Comparison of ENCODE assay signal across 18 cellular contexts in genomic region chr17:79382313-79382712, GRCh38.
A peak's percentile ranks its signal among the peaks of the same experiment; 100 is the strongest.
DNase-seq lines count a peak whose midpoint lies in the region; ATAC-seq and TF ChIP-seq lines count a peak whose summit lies in the region.
"Had no signal": no experiment of that assay in that cellular context is flagged by ENCODE, and none has a peak within 500 bp of the region (broad histone marks: within the 10 kb centered on the region; RNA-seq: fewer than 3 reads in every experiment).

No MANE protein-coding gene starts in this region.

- H2BK15ac ChIP-seq in neuronal stem cell (ENCODE audit: low read length), result no peak overlapping the region

- H3K4me2 ChIP-seq in BLaER1, result peak overlapping the region; percentile 39; the same call in 1 of the 2 replicates
- no peak overlapping the region for H3K4me2 ChIP-seq in neuronal stem cell (ENCODE audit: insufficient read depth, low read length, poor library complexity, severe bottlenecking)
- H3K4me2 ChIP-seq: A549 had no signal

- DNase-seq in G401 (ENCODE audit: low spot score), result peak; percentile 80
- DNase-seq in cerebellum (ENCODE audit: low spot score), result peak; percentile 67
- no peak for DNase-seq in neuronal stem cell (ENCODE audit: low spot score)
- DNase-seq in stimulated activated CD8-positive, alpha-beta memory T cell treated with anti-CD3 and anti-CD28 coated beads, Interleukin-4, amount 100 ng/mL, for 48 hours, result no peak
- no peak for DNase-seq in RWPE1 (ENCODE audit: low spot score)
- DNase-seq: AML-193; Caco-2; Calu3; CD4-positive, alpha-beta T cell; CD8-positive, alpha-beta T cell; DMS79 treated with DMSO at 0.1 percent for 48 hours; GDM1 had no signal

- H3K9me3 ChIP-seq in BLaER1 (no peaks in the 10 kb centered on the region), neuronal stem cell (replicated peaks in 1 of 2; ENCODE audit: control insufficient read depth in 2 of 2, insufficient read depth in 1 of 2, low read depth in 1 of 2, low read length in 2 of 2) (peaks cover 0 to under 1% of the 10 kb centered on the region in 2 donors)
- H3K9me3 ChIP-seq: A549, Caco-2 had no signal

- TF ChIP-seq CTCF in RWPE1 (conservative IDR thresholded peaks at IDR 0.05; ENCODE audit: low read depth), result no peak

- H3K4me3 ChIP-seq in BLaER1 (no peak overlapping the region), neuronal stem cell (ENCODE audit: low read length in 2 of 2) (no peak overlapping the region)
- H3K4me3 ChIP-seq: A549, GM12878 had no signal

- H3K9ac ChIP-seq in BLaER1 (no peak overlapping the region), neuronal stem cell (ENCODE audit: low read depth, low read length, poor library complexity) (no peak overlapping the region)

- no peak overlapping the region for H3K23ac ChIP-seq in neuronal stem cell (ENCODE audit: low read depth, low read length, poor library complexity)

- no CpG with 5 or more reads among the region's 9 CpGs for WGBS in neuronal stem cell (ENCODE audit: extremely low coverage in 2 of 2, insufficient read length in 2 of 2, insufficient replicate concordance in 1 of 2), 2 donors

- no peak overlapping the region for H2BK5ac ChIP-seq in neuronal stem cell (ENCODE audit: low read length)

- H3K27me3 ChIP-seq in BLaER1, result peaks cover 76% of the 10 kb centered on the region
- peaks cover 0 to 58% (median 0%) of the 10 kb centered on the region in 3 experiments for H3K27me3 ChIP-seq in neuronal stem cell (ENCODE audit: control insufficient read depth in 3 of 3, insufficient read depth in 3 of 3, low read depth in 1 of 3, low read length in 3 of 3)

- H3K36me3 ChIP-seq in BLaER1 (no peaks in the 10 kb centered on the region), neuronal stem cell (replicated peaks in 1 of 2; ENCODE audit: control insufficient read depth in 2 of 2, insufficient read depth in 2 of 2, low read length in 2 of 2) (no peaks in the 10 kb centered on the region)

- peaks cover 12% of the 10 kb centered on the region for H3K4me1 ChIP-seq in BLaER1
- H3K4me1 ChIP-seq in neuronal stem cell (ENCODE audit: control insufficient read depth in 2 of 2, insufficient read depth in 1 of 2, low read depth in 1 of 2, low read length in 2 of 2), result peaks cover 0 to 4% of the 10 kb centered on the region in 2 donors
- H3K4me1 ChIP-seq: A549, Caco-2 had no signal

- H4K20me1 ChIP-seq in BLaER1, result peaks cover 22% of the 10 kb centered on the region; the same call in 1 of the 2 replicates

- H2BK12ac ChIP-seq in neuronal stem cell (ENCODE audit: low read length), result no peak overlapping the region

- no peak overlapping the region for H4K91ac ChIP-seq in neuronal stem cell (ENCODE audit: low read depth, low read length, poor library complexity)

- H2AK5ac ChIP-seq in neuronal stem cell (ENCODE audit: low read depth, low read length), result peak overlapping the region; percentile 17

- no peak overlapping the region for H2AFZ ChIP-seq in neuronal stem cell (ENCODE audit: low read length)

- H4K8ac ChIP-seq in neuronal stem cell (ENCODE audit: low read depth, low read length), result no peak overlapping the region

- no peak overlapping the region for H3K27ac ChIP-seq in BLaER1
- no peak overlapping the region for H3K27ac ChIP-seq in neuronal stem cell (replicated peaks; ENCODE audit: low read length)
- H3K27ac ChIP-seq in RWPE1, result no peak overlapping the region
- H3K27ac ChIP-seq: 22Rv1, A549, C4-2B had no signal

- ATAC-seq in HG02642 (IDR thresholded peaks at IDR 0.05; ENCODE audit: poor library complexity, unreplicated experiment), result no peak
- ATAC-seq: A549; CD8-positive, alpha-beta T cell; GM12878 had no signal

- no peak overlapping the region for H3K14ac ChIP-seq in neuronal stem cell (ENCODE audit: low read length)

- no peak overlapping the region for H3K18ac ChIP-seq in neuronal stem cell (ENCODE audit: low read length)

- in situ Hi-C loops in G401 (cut with HindIII; ENCODE audit: low sequenced_read_pairs), result no loop called here

- POLR2A ChIA-PET in RWPE1 (lab: Yijun Ruan, JAX; ENCODE audit: low non-redundant PET), result no interaction called here

- no peak overlapping the region for H2BK120ac ChIP-seq in neuronal stem cell (ENCODE audit: low read depth, low read length)

- no peaks in the 10 kb centered on the region for H3K79me1 ChIP-seq in neuronal stem cell (ENCODE audit: low read depth, low read length)

- H3K4ac ChIP-seq in neuronal stem cell (ENCODE audit: low read length), result no peak overlapping the region

- CTCF ChIA-PET in RWPE1 (lab: Yijun Ruan, JAX), result interaction anchor here (1.0 to 1.3 kb wide), 2 partner anchors 10 to 295 kb away, joined by 3 to 4 read pairs; no protein-coding TSS in a partner anchor

Comparison
In these comparisons a context has a peak if more than half of its experiments do, and no peak if none do; other contexts are left out.
1. DNase-seq: peak in G401 (single experiment) and cerebellum (single experiment); none in neuronal stem cell (single experiment), stimulated activated CD8-positive, alpha-beta memory T cell treated with anti-CD3 and anti-CD28 coated beads, Interleukin-4, amount 100 ng/mL, for 48 hours (single experiment) and RWPE1 (single experiment).